Comparison of ENCODE assay signal across 11 cellular contexts in the genomic region with DNA sequence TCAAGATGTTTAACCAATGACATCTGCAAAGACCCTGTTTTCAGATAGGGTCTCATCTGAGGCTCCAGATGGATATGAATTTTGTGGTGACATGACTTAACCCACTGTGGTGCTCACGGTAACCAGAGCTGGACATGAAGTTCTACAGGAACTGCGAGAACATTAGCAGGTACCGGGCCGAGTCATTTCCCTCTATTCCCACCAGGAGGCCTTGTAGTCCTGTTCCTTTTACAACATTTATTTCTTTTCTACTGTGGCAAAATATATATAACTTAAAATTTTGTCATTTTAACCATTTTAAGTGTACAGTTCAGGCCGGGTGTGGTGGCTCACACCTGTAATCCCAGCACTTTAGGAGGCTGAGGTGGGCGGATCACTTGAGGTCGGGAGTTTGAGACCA. TPM values are rescaled to one million over a fixed set of nuclear protein-coding genes. Genes with fewer than 3 reads are reported as not detected.
DNase-seq lines count a peak whose midpoint lies in the region; ATAC-seq and TF ChIP-seq lines count a peak whose summit lies in the region.
"Had no signal": no experiment of that assay in that cellular context is flagged by ENCODE, and none has a peak within 500 bp of the region (broad histone marks: within the 10 kb centered on the region; RNA-seq: fewer than 3 reads in every experiment).

No MANE protein-coding gene starts in this region.

- in situ Hi-C loops in ACHN (cut with HindIII; ENCODE audit: low pct_ligation_motif_present, low pct_unique_long_range_greater_than_20kb, low sequenced_read_pairs) = no loop called here

- TF ChIP-seq CTCF in GM23338 (conservative IDR thresholded peaks at IDR 0.05; ENCODE audit: low read depth in 2 of 2) (peak; percentile 38 to 52), VCaP (conservative IDR thresholded peaks at IDR 0.05) (peak; percentile 64), vagina (IDR thresholded peaks at IDR 0.05) (peak in 1 of 3 experiments; percentile 6)

- H4K20me1 ChIP-seq in GM23338 (replicated peaks; ENCODE audit: insufficient read depth) = no peaks in the 10 kb centered on the region

- peak; percentile 13 for DNase-seq in ACHN
- DNase-seq in GM23338 (ENCODE audit: low spot score) = peak; percentile 44
- peak; percentile 46 for DNase-seq in iris pigment epithelial cell (ENCODE audit: low read depth)
- DNase-seq in vagina (ENCODE audit: extremely low spot score in 2 of 2) = no peak
- no peak for DNase-seq in stimulated activated effector memory CD8-positive, alpha-beta T cell treated with anti-CD3 and anti-CD28 coated beads, Interleukin-12 subunit alpha, Interleukin-12 subunit beta, amount 100 ng/mL, for 72 hours (ENCODE audit: low spot score in 2 of 2)
- DNase-seq in NCI-H446 (lab: John Stamatoyannopoulos, UW) = no peak
- DNase-seq: EL; NCI-H1436 treated with DMSO at 0.1 percent for 48 hours; stimulated activated naive CD8-positive, alpha-beta T cell treated with anti-CD3 and anti-CD28 coated beads, Interleukin-15, Interleukin-2, amounts not matched to agents 100 U/mL and 50 U/mL, for 24 hours had no signal

- 0 out of 2 replicates have a peak, but pooled peaks cover 3% of the 10 kb centered on the region for H3K4me1 ChIP-seq in GM23338 (ENCODE audit: insufficient read depth)
- H3K4me1 ChIP-seq in vagina = peaks cover 3% of the 10 kb centered on the region

- TF ChIP-seq POLR2A in vagina (IDR thresholded peaks at IDR 0.05) = no peak

- H3F3A ChIP-seq in GM23338 (replicated peaks; ENCODE audit: low read depth) = no peaks in the 10 kb centered on the region

- H3K9me2 ChIP-seq in GM23338 (ENCODE audit: insufficient read depth) = no peaks in the 10 kb centered on the region

- H3K9me3 Mint-ChIP-seq in GM23338 = no peaks in the 10 kb centered on the region; the same call in 2 of the 3 replicates
- H3K9me3 Mint-ChIP-seq in stimulated activated effector memory CD8-positive, alpha-beta T cell treated with anti-CD3 and anti-CD28 coated beads, Interleukin-12 subunit alpha, Interleukin-12 subunit beta, amount 100 ng/mL, for 72 hours = no peaks in the 10 kb centered on the region

- H3K36me3 Mint-ChIP-seq in GM23338 (ENCODE audit: low read depth) = no peaks in the 10 kb centered on the region
- H3K36me3 Mint-ChIP-seq in stimulated activated effector memory CD8-positive, alpha-beta T cell treated with anti-CD3 and anti-CD28 coated beads, Interleukin-12 subunit alpha, Interleukin-12 subunit beta, amount 100 ng/mL, for 72 hours = no peaks in the 10 kb centered on the region

- H3K9me3 ChIP-seq in vagina = no peaks in the 10 kb centered on the region

- H3K27me3 Mint-ChIP-seq in GM23338 (ENCODE audit: insufficient read depth, low read depth, poor library complexity) = peaks cover 8% of the 10 kb centered on the region

- H3K27me3 ChIP-seq in GM23338 (ENCODE audit: insufficient read depth) (no peaks in the 10 kb centered on the region), vagina (no peaks in the 10 kb centered on the region)

- H3K27ac ChIP-seq in GM23338 (ENCODE audit: low read depth) = no peak overlapping the region
- H3K27ac ChIP-seq in VCaP = no peak overlapping the region
- H3K27ac ChIP-seq in vagina = no peak overlapping the region

- H3K4me1 Mint-ChIP-seq in GM23338 = no peaks in the 10 kb centered on the region
- no peaks in the 10 kb centered on the region for H3K4me1 Mint-ChIP-seq in stimulated activated effector memory CD8-positive, alpha-beta T cell treated with anti-CD3 and anti-CD28 coated beads, Interleukin-12 subunit alpha, Interleukin-12 subunit beta, amount 100 ng/mL, for 72 hours

- H3K4me3 Mint-ChIP-seq in GM23338 = no peak overlapping the region
- H3K4me3 Mint-ChIP-seq in stimulated activated effector memory CD8-positive, alpha-beta T cell treated with anti-CD3 and anti-CD28 coated beads, Interleukin-12 subunit alpha, Interleukin-12 subunit beta, amount 100 ng/mL, for 72 hours = no peak overlapping the region

- H3K36me3 ChIP-seq in GM23338 (ENCODE audit: insufficient read depth) (no peaks in the 10 kb centered on the region), vagina (no peaks in the 10 kb centered on the region)

- H2AFZ ChIP-seq in GM23338 = 0 out of 2 replicates have a peak overlapping the region, but pooled peaks have one; percentile 47

- no peak overlapping the region for H3K4me2 ChIP-seq in GM23338

- intact Hi-C loops in vagina (cut with DNase I) = loop anchor here (5.0 kb wide), 1 partner anchor 156 kb away; no protein-coding TSS in a partner anchor

- no peaks in the 10 kb centered on the region for H3K79me2 ChIP-seq in GM23338 (replicated peaks; ENCODE audit: insufficient read depth)

- ATAC-seq in GM23338 = no peak; the same call in 2 of the 3 replicates
- ATAC-seq in stimulated activated effector memory CD8-positive, alpha-beta T cell treated with anti-CD3 and anti-CD28 coated beads, Interleukin-12 subunit alpha, Interleukin-12 subunit beta, amount 100 ng/mL, for 72 hours = no peak
- ATAC-seq in HG03280 (IDR thresholded peaks at IDR 0.05; ENCODE audit: unreplicated experiment) = no peak
- ATAC-seq: stimulated activated naive CD8-positive, alpha-beta T cell treated with anti-CD3 and anti-CD28 coated beads, Interleukin-15, Interleukin-2, amounts not matched to agents 100 U/mL and 50 U/mL, for 24 hours had no signal

- H3K27ac Mint-ChIP-seq in GM23338 = no peak overlapping the region
- no peak overlapping the region for H3K27ac Mint-ChIP-seq in stimulated activated effector memory CD8-positive, alpha-beta T cell treated with anti-CD3 and anti-CD28 coated beads, Interleukin-12 subunit alpha, Interleukin-12 subunit beta, amount 100 ng/mL, for 72 hours

- H3K4me3 ChIP-seq in GM23338 = no peak overlapping the region
- H3K4me3 ChIP-seq in vagina = no peak overlapping the region

TF ChIP-seq in GM23338, 12 proteins besides CTCF, POLR2A, EP300 and RAD21 (continues in another document):
- TF ChIP-seq POLR2AphosphoS5 (IDR thresholded peaks at IDR 0.05; ENCODE audit: low read depth) = no peak
- TF ChIP-seq ZNF114 (CRISPR knock-in tag; IDR thresholded peaks at IDR 0.05) = no peak

RNA-seq across cellular contexts. Expression of gene TSPAN16, which starts 7.6 kb away (rescaled TPM):
- not detected in 2 replicates for total RNA-seq in GM23338 (2014; rRNA removed; shearing (Covaris generic))
- not detected in 2 replicates for polyA plus RNA-seq in GM23338 (2016; fragmentation: Nextera tagmentation; extraction: Ambion mirVana)
- total RNA-seq in vagina = not detected

RNA-seq across cellular contexts. Expression of gene DOCK6, which starts 26.0 kb away (rescaled TPM):
- 48.3 and 49.0 TPM in 2 replicates for total RNA-seq in GM23338 (2014; rRNA removed; shearing (Covaris generic))
- 28.9 and 34.6 TPM in 2 replicates for polyA plus RNA-seq in GM23338 (2016; fragmentation: Nextera tagmentation; extraction: Ambion mirVana)
- 65.8 TPM for total RNA-seq in vagina

RNA-seq across cellular contexts. Expression of gene ANGPTL8, which starts 48.9 kb away (rescaled TPM):
- not detected in 2 replicates for total RNA-seq in GM23338 (2014; rRNA removed; shearing (Covaris generic))
- polyA plus RNA-seq in GM23338 (2016; fragmentation: Nextera tagmentation; extraction: Ambion mirVana) = 0.42 TPM in 1 of 2 replicates, not detected in the other
- not detected for total RNA-seq in vagina

RNA-seq across cellular contexts. Expression of gene RAB3D, which starts 51.1 kb away (rescaled TPM):
- 16.9 and 21.2 TPM in 2 replicates for total RNA-seq in GM23338 (2014; rRNA removed; shearing (Covaris generic))
- 3.8 and 5.3 TPM in 2 replicates for polyA plus RNA-seq in GM23338 (2016; fragmentation: Nextera tagmentation; extraction: Ambion mirVana)
- 33.9 TPM for total RNA-seq in vagina

RNA-seq across cellular contexts. Expression of gene TMEM205, which starts 57.7 kb away (rescaled TPM):
- 223 and 293 TPM in 2 replicates for total RNA-seq in GM23338 (2014; rRNA removed; shearing (Covaris generic))
- polyA plus RNA-seq in GM23338 (2016; fragmentation: Nextera tagmentation; extraction: Ambion mirVana) = 114 and 123 TPM in 2 replicates
- 173 TPM for total RNA-seq in vagina

Comparison
In these comparisons a context has a peak if more than half of its experiments do, and no peak if none do; other contexts are left out.
1. DNase-seq: peak in ACHN (single experiment), GM23338 (single experiment) and iris pigment epithelial cell (single experiment); none in vagina (0 of 2), stimulated activated effector memory CD8-positive, alpha-beta T cell treated with anti-CD3 and anti-CD28 coated beads, Interleukin-12 subunit alpha, Interleukin-12 subunit beta, amount 100 ng/mL, for 72 hours (0 of 2) and NCI-H446 (0 of 2).